Comparison of ENCODE assay signal across 11 cellular contexts in genomic region chr12:48969847-48970701, GRCh38. TPM values are rescaled to one million over a fixed set of nuclear protein-coding genes. Genes with fewer than 3 reads are reported as not detected.
DNase-seq lines count a peak whose midpoint lies in the region; ATAC-seq lines count a peak whose summit lies in the region.
"Had no signal": no experiment of that assay in that cellular context is flagged by ENCODE, and none has a peak within 500 bp of the region (broad histone marks: within the 10 kb centered on the region; RNA-seq: fewer than 3 reads in every experiment).

No MANE protein-coding gene starts in this region.

- H3K4me1 ChIP-seq in subcutaneous abdominal adipose tissue (ENCODE audit: control insufficient read depth in 5 of 5, insufficient read depth in 5 of 5, low read length in 5 of 5), result peaks cover 2 to 33% (median 33%) of the 10 kb centered on the region in 5 donors

- no peaks in the 10 kb centered on the region for H3K36me3 Mint-ChIP-seq in activated CD4-positive, alpha-beta T cell treated with anti-CD3 and anti-CD28 coated beads, Interleukin-2, amount 10 ng/mL, durations not matched to agents 24 days and 14 days (ENCODE audit: low read depth)
- H3K36me3 Mint-ChIP-seq in activated naive CD4-positive, alpha-beta T cell treated with anti-CD3 and anti-CD28 coated beads for 36 hours (ENCODE audit: low read depth), result no peaks in the 10 kb centered on the region

- CTCF ChIA-PET in activated naive CD4-positive, alpha-beta T cell treated with anti-CD3 and anti-CD28 coated beads for 36 hours (lab: Charles Lee), result interaction anchor here (0.6 to 5.6 kb wide), 15 partner anchors 9 to 155 kb away, joined by 3 to 37 read pairs (median 4); partner anchors contain the start of genes ARF3 and WNT1

- peak; percentile 77 for DNase-seq in activated CD4-positive, alpha-beta T cell treated with anti-CD3 and anti-CD28 coated beads, Interleukin-2, amount 10 ng/mL, durations not matched to agents 24 days and 14 days
- no peak for DNase-seq in activated CD4-positive, alpha-beta T cell treated with anti-CD3 and anti-CD28 coated beads for 1 hour
- peak; percentile 48 for DNase-seq in activated naive CD4-positive, alpha-beta T cell treated with anti-CD3 and anti-CD28 coated beads for 36 hours
- DNase-seq in islet precursor cell (peak; percentile 82), cerebellar cortex (ENCODE audit: low spot score) (no peak)

- no peaks in the 10 kb centered on the region for H3K36me3 ChIP-seq in subcutaneous abdominal adipose tissue (ENCODE audit: control insufficient read depth in 5 of 5, insufficient read depth in 5 of 5, low read length in 5 of 5)

- H3K27ac Mint-ChIP-seq in activated CD4-positive, alpha-beta T cell treated with anti-CD3 and anti-CD28 coated beads, Interleukin-2, amount 10 ng/mL, durations not matched to agents 24 days and 14 days, result no peak overlapping the region
- H3K27ac Mint-ChIP-seq in activated naive CD4-positive, alpha-beta T cell treated with anti-CD3 and anti-CD28 coated beads for 36 hours, result no peak overlapping the region

- H3K9ac ChIP-seq in subcutaneous abdominal adipose tissue (ENCODE audit: low read length in 5 of 5), result peak overlapping the region in 2 of 5 donors; percentile 19 to 23

- H3K27ac ChIP-seq in subcutaneous abdominal adipose tissue (ENCODE audit: low read depth, low read length), result no peak overlapping the region

- ATAC-seq in HG03039 (IDR thresholded peaks at IDR 0.05; ENCODE audit: unreplicated experiment), result no peak
- no peak for ATAC-seq in GM19328 (IDR thresholded peaks at IDR 0.05; ENCODE audit: unreplicated experiment)

- peak overlapping the region; percentile 62 for H3K4me3 Mint-ChIP-seq in activated CD4-positive, alpha-beta T cell treated with anti-CD3 and anti-CD28 coated beads, Interleukin-2, amount 10 ng/mL, durations not matched to agents 24 days and 14 days
- H3K4me3 Mint-ChIP-seq in activated naive CD4-positive, alpha-beta T cell treated with anti-CD3 and anti-CD28 coated beads for 36 hours, result no peak overlapping the region

- H3K9me3 ChIP-seq in subcutaneous abdominal adipose tissue (ENCODE audit: control insufficient read depth in 5 of 5, low read length in 5 of 5), result no peaks in the 10 kb centered on the region

- peak overlapping the region in 4 of 5 donors; percentile 30 to 56 (median 49) for H3K4me3 ChIP-seq in subcutaneous abdominal adipose tissue (ENCODE audit: low read depth in 1 of 5, low read length in 5 of 5)

- no peaks in the 10 kb centered on the region for H3K9me3 Mint-ChIP-seq in activated CD4-positive, alpha-beta T cell treated with anti-CD3 and anti-CD28 coated beads, Interleukin-2, amount 10 ng/mL, durations not matched to agents 24 days and 14 days
- no peaks in the 10 kb centered on the region for H3K9me3 Mint-ChIP-seq in activated naive CD4-positive, alpha-beta T cell treated with anti-CD3 and anti-CD28 coated beads for 36 hours

- intact Hi-C loops in activated CD4-positive, alpha-beta T cell treated with anti-CD3 and anti-CD28 coated beads, Interleukin-2, amount 10 ng/mL, durations not matched to agents 24 days and 14 days (cut with micrococcal nuclease), result loop anchor here (5.0 kb wide), 1 partner anchor 68 kb away; a partner anchor contains a TSS
- intact Hi-C loops in activated naive CD4-positive, alpha-beta T cell treated with anti-CD3 and anti-CD28 coated beads for 36 hours (cut with micrococcal nuclease), result loop anchor here (1.0 to 10.0 kb wide), 3 partner anchors 8 to 375 kb away; partner anchors contain the start of genes ARF3, DNAJC22 and WNT1

- H3K27me3 ChIP-seq in subcutaneous abdominal adipose tissue (ENCODE audit: control insufficient read depth in 5 of 5, insufficient read depth in 4 of 5, low read length in 5 of 5), result peaks cover 28 to 57% (median 45%) of the 10 kb centered on the region in 5 donors

- H3K27me3 Mint-ChIP-seq in activated CD4-positive, alpha-beta T cell treated with anti-CD3 and anti-CD28 coated beads, Interleukin-2, amount 10 ng/mL, durations not matched to agents 24 days and 14 days, result peaks cover 75% of the 10 kb centered on the region
- peaks cover 42% of the 10 kb centered on the region for H3K27me3 Mint-ChIP-seq in activated naive CD4-positive, alpha-beta T cell treated with anti-CD3 and anti-CD28 coated beads for 36 hours (ENCODE audit: low read depth)

- peaks cover 23% of the 10 kb centered on the region for H3K4me1 Mint-ChIP-seq in activated CD4-positive, alpha-beta T cell treated with anti-CD3 and anti-CD28 coated beads, Interleukin-2, amount 10 ng/mL, durations not matched to agents 24 days and 14 days
- H3K4me1 Mint-ChIP-seq in activated naive CD4-positive, alpha-beta T cell treated with anti-CD3 and anti-CD28 coated beads for 36 hours (ENCODE audit: low read depth), result peaks cover 31% of the 10 kb centered on the region

RNA-seq across cellular contexts. Expression of gene WNT10B, which starts 1.5 kb away (rescaled TPM):
- total RNA-seq in activated CD4-positive, alpha-beta T cell treated with anti-CD3 and anti-CD28 coated beads, Interleukin-2, amount 10 ng/mL, durations not matched to agents 24 days and 14 days, result 0.19 and 0.21 TPM in 2 replicates
- not detected for total RNA-seq in activated naive CD4-positive, alpha-beta T cell treated with anti-CD3 and anti-CD28 coated beads for 36 hours
- total RNA-seq: RPMI7951 had no signal

RNA-seq across cellular contexts. Expression of gene WNT1, which starts 8.0 kb away (rescaled TPM):
- not detected in 2 replicates for total RNA-seq in activated CD4-positive, alpha-beta T cell treated with anti-CD3 and anti-CD28 coated beads, Interleukin-2, amount 10 ng/mL, durations not matched to agents 24 days and 14 days
- total RNA-seq in activated naive CD4-positive, alpha-beta T cell treated with anti-CD3 and anti-CD28 coated beads for 36 hours, result not detected
- total RNA-seq: Daoy, RPMI7951, subcutaneous adipose tissue had no signal

RNA-seq across cellular contexts. Expression of gene ARF3, which starts 12.8 kb away (rescaled TPM):
- 109 and 112 TPM in 2 replicates for total RNA-seq in activated CD4-positive, alpha-beta T cell treated with anti-CD3 and anti-CD28 coated beads, Interleukin-2, amount 10 ng/mL, durations not matched to agents 24 days and 14 days
- 10 to 100 TPM; 84.4 to 87.3 TPM for total RNA-seq in activated naive CD4-positive, alpha-beta T cell treated with anti-CD3 and anti-CD28 coated beads for 36 hours

RNA-seq across cellular contexts. Expression of gene DDN, which starts 29.1 kb away (rescaled TPM):
- 1.4 and 1.5 TPM in 2 replicates for total RNA-seq in activated CD4-positive, alpha-beta T cell treated with anti-CD3 and anti-CD28 coated beads, Interleukin-2, amount 10 ng/mL, durations not matched to agents 24 days and 14 days
- total RNA-seq in activated naive CD4-positive, alpha-beta T cell treated with anti-CD3 and anti-CD28 coated beads for 36 hours, result under 1 TPM; 0.20 to 0.21 TPM
- total RNA-seq: RPMI7951, subcutaneous adipose tissue had no signal

RNA-seq across cellular contexts. Expression of gene FKBP11, which starts 44.8 kb away (rescaled TPM):
- total RNA-seq in activated CD4-positive, alpha-beta T cell treated with anti-CD3 and anti-CD28 coated beads, Interleukin-2, amount 10 ng/mL, durations not matched to agents 24 days and 14 days, result 68.6 and 75.3 TPM in 2 replicates
- 10 to 100 TPM; 49.6 to 59.8 TPM for total RNA-seq in activated naive CD4-positive, alpha-beta T cell treated with anti-CD3 and anti-CD28 coated beads for 36 hours

Comparison
In these comparisons a context has a peak if more than half of its experiments do, and no peak if none do; other contexts are left out.
1. DNase-seq: peak in activated CD4-positive, alpha-beta T cell treated with anti-CD3 and anti-CD28 coated beads, Interleukin-2, amount 10 ng/mL, durations not matched to agents 24 days and 14 days (single experiment), activated naive CD4-positive, alpha-beta T cell treated with anti-CD3 and anti-CD28 coated beads for 36 hours (single experiment) and islet precursor cell (single experiment); none in activated CD4-positive, alpha-beta T cell treated with anti-CD3 and anti-CD28 coated beads for 1 hour (single experiment) and cerebellar cortex (single experiment).